In the genomic region with DNA sequence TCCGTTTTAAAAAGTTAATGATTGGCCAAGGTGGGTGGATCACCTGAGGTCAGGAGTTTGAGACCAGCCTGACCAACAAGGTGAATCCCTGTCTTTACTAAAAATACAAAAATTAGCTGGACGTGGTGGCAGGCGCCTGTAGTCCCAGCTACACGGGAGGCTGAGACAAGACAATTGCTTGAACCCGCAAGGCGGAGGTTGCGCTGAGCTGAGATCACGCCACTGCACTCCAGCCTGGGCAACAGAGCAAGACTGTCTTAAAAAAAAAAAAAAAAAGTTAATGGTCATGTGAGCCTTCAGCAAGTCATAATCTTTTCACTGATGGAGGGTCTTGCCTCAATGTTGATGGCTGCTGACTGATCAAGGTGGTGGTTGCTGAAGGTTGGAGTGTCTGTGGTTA, we compare ENCODE assay signal across 2 cellular contexts. TPM values are rescaled to one million over a fixed set of nuclear protein-coding genes. Genes with fewer than 3 reads are reported as not detected.
"Had no signal": no experiment of that assay in that cellular context is flagged by ENCODE, and none has a peak within 500 bp of the region (broad histone marks: within the 10 kb centered on the region; RNA-seq: fewer than 3 reads in every experiment).

No MANE protein-coding gene starts in this region.

RNA-seq across cellular contexts. Expression of a gene that starts 41.6 kb away (rescaled TPM):
- total RNA-seq: LHCN-M2, M059J had no signal
